Comparison of ENCODE assay signal across 33 cellular contexts in genomic region chr12:105396983-105397382, GRCh38.
"Had no signal": no experiment of that assay in that cellular context is flagged by ENCODE, and none has a peak within 500 bp of the region (broad histone marks: within the 10 kb centered on the region; RNA-seq: fewer than 3 reads in every experiment).

No MANE protein-coding gene starts in this region.

- DNase-seq: Karpas-422, Kasumi-1, MG63, MM.1S, MV-4-11, NCI-H1048, NCI-H1092, NCI-H1092 treated with DMSO at 0.1 percent for 48 hours, NCI-H1105, NCI-H1105 treated with DMSO at 0.1 percent for 48 hours, NCI-H1417, NCI-H1417 treated with DMSO at 0.1 percent for 48 hours, NCI-H1436, NCI-H1436 treated with DMSO at 0.1 percent for 48 hours, NCI-H146, NCI-H1694, NCI-H1694 treated with DMSO at 0.1 percent for 48 hours, NCI-H187, NCI-H187 treated with DMSO at 0.1 percent for 48 hours, NCI-H1930, NCI-H2029, NCI-H2029 treated with DMSO at 0.1 percent for 48 hours, NCI-H2081, NCI-H2081 treated with DMSO at 0.1 percent for 48 hours, NCI-H2107, NCI-H2171, NCI-H2171 treated with DMSO at 0.1 percent for 48 hours, NCI-H2227 treated with DMSO at 0.1 percent for 48 hours, NCI-H226, NCI-H345, NCI-H446, NCI-H446 treated with DMSO at 0.1 percent for 48 hours, NCI-H510A had no signal
